12 cellular contexts compared by ENCODE assay signal in the genomic region with DNA sequence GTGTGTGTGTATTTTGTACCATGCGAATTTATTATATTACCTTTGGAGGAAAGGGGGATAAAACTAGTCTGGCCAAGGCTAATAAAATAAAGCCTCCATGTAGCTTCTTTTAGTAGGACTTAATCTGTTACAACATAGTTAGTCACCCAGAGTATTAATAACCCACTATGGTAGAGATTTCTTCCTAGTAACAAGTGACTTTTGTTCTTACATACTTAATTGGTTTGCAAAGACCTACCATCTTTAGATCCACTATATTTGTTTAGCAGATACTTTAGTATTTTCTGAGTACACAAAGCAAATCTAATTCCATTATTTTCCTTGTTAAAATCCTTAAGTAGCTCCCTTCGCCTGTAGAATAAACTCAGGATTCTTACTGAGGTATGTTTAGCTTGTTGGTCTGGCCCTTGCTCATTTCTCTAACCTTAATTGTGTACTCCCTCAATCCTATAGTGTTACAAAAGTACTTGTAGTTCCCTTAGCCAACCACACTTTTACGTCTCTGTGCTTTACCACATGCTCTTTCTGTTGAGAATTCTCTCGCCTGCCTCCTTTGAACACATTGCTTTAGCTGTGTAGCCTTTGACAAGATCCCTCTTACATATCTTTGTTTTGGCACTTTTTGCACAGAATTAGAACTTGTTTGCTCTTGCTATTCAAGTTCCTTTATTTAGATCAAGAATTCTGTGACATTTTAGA.
A peak's percentile ranks its signal among the peaks of the same experiment; 100 is the strongest.
DNase-seq lines count a peak whose midpoint lies in the region; ATAC-seq lines count a peak whose summit lies in the region.
"Had no signal": no experiment of that assay in that cellular context is flagged by ENCODE, and none has a peak within 500 bp of the region (broad histone marks: within the 10 kb centered on the region; RNA-seq: fewer than 3 reads in every experiment).

No MANE protein-coding gene starts in this region.

- peak overlapping the region; percentile 11 for H3K27ac Mint-ChIP-seq in stimulated activated memory B cell treated with anti-CD40 and anti-IgM and Interleukin-4, amounts not matched to agents 10 μg/mL and 1 μg/mL and 100 μg/mL, for 72 hours

- DNase-seq in NOMO-1 (lab: John Stamatoyannopoulos, UW; ENCODE audit: unreplicated experiment in 2 of 2): peak; percentile 10 to 53
- DNase-seq in NOMO-1 treated with dmso at 0.1 percent for 144 hours (lab: John Stamatoyannopoulos, UW; ENCODE audit: unreplicated experiment): no peak
- no peak for DNase-seq in SK-N-MC (ENCODE audit: low read depth, low spot score)
- peak; percentile 39 for DNase-seq in germinal center (ENCODE audit: low spot score)
- no peak for DNase-seq in NCI-H2029 treated with DMSO at 0.1 percent for 48 hours (lab: John Stamatoyannopoulos, UW)
- DNase-seq: ACHN; activated effector memory CD4-positive, alpha-beta T cell treated with Interleukin-2 at 50 U/mL for 16 hours; NCI-H1436; stimulated activated CD8-positive, alpha-beta memory T cell treated with anti-CD3 and anti-CD28 coated beads, Interleukin-4, amount 100 ng/mL, for 48 hours had no signal

- no peaks in the 10 kb centered on the region for H3K9me3 Mint-ChIP-seq in stimulated activated memory B cell treated with anti-CD40 and anti-IgM and Interleukin-4, amounts not matched to agents 10 μg/mL and 1 μg/mL and 100 μg/mL, for 72 hours

- no peak overlapping the region for H3K4me3 Mint-ChIP-seq in stimulated activated memory B cell treated with anti-CD40 and anti-IgM and Interleukin-4, amounts not matched to agents 10 μg/mL and 1 μg/mL and 100 μg/mL, for 72 hours

- no peak overlapping the region for H3K4me3 ChIP-seq in SK-N-MC

- no peak overlapping the region for H3K9ac ChIP-seq in SK-N-MC (ENCODE audit: insufficient read length)

- no peaks in the 10 kb centered on the region for H3K9me3 ChIP-seq in SK-N-MC (ENCODE audit: low read depth, low read length)

- no peaks in the 10 kb centered on the region for H3K27me3 Mint-ChIP-seq in stimulated activated memory B cell treated with anti-CD40 and anti-IgM and Interleukin-4, amounts not matched to agents 10 μg/mL and 1 μg/mL and 100 μg/mL, for 72 hours

- ATAC-seq in stimulated activated memory B cell treated with anti-CD40 and anti-IgM and Interleukin-4, amounts not matched to agents 10 μg/mL and 1 μg/mL and 100 μg/mL, for 72 hours: no peak
- no peak for ATAC-seq in GM18498 (IDR thresholded peaks at IDR 0.05; ENCODE audit: unreplicated experiment)
- ATAC-seq in HG03460 (IDR thresholded peaks at IDR 0.05; ENCODE audit: unreplicated experiment): no peak

- H3K4me1 Mint-ChIP-seq in stimulated activated memory B cell treated with anti-CD40 and anti-IgM and Interleukin-4, amounts not matched to agents 10 μg/mL and 1 μg/mL and 100 μg/mL, for 72 hours: peaks cover 53% of the 10 kb centered on the region

- peak overlapping the region; percentile 51 for H3K27ac ChIP-seq in SK-N-MC

- H3K36me3 Mint-ChIP-seq in stimulated activated memory B cell treated with anti-CD40 and anti-IgM and Interleukin-4, amounts not matched to agents 10 μg/mL and 1 μg/mL and 100 μg/mL, for 72 hours: peaks cover 39% of the 10 kb centered on the region

- peaks cover 53% of the 10 kb centered on the region for H3K36me3 ChIP-seq in SK-N-MC (ENCODE audit: insufficient read depth, low read length)

Comparison
In these comparisons a context has a peak if more than half of its experiments do, and no peak if none do; other contexts are left out.
1. DNase-seq: peak in NOMO-1 (2 of 2) and germinal center (single experiment); none in NOMO-1 treated with dmso at 0.1 percent for 144 hours (single experiment), SK-N-MC (single experiment) and NCI-H2029 treated with DMSO at 0.1 percent for 48 hours (single experiment).